In the genomic region with DNA sequence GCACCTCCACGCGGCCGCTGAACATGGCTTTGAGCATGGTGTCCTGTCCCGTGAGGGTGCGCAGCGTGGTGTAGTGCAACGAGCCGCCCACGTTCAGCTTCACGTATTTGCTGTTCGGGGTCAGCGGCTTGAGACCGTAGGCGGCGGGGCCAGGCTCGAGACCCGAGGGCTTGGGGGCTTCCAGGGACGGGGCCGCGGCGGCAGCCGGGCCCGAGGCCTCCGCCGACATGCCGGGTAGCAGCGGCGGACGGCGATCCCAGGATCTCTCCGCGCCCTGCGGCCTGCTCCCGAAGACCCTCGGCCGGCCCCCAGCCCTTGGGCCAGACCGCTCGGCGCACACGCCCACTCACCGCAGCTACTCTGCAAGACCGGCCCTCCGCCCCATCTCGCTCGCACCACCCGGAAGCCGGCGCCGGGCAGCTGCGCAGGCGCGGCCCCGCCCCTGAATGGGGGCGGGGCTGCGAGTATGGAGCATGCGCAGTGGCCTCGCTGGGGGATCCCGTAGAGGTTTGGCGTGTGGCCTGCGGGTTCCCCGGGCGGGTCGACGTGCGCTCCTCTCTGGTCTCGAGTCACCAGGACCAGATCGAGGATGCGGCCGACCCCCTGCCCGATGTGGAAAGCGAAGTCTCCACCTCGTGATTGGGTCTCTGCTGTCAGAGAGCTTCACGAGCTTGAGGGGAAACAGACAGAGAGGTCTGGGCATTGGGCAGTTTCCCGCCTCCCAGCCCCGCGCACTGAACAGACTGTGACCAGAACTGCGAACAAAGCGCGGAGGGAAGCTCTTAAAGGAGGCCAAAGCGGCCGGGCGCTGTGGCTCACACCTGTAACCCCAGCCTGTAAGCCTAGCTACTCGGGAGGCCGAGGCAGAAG, we compare ENCODE assay signal across 1 cellular context.
TF ChIP-seq lines count a peak whose summit lies in the region.

Gene KCTD13, minus strand, starts transcription at position 422 of the 870 bp plus-strand sequence. Its CDS starts 193 bp downstream, at position 229.

TF ChIP-seq in HepG2, 621 proteins besides CTCF, POLR2A, EP300 and RAD21 (continued from another document and continues in another):
- TF ChIP-seq ZNF510 (CRISPR knock-in tag; IDR thresholded peaks at IDR 0.05; ENCODE audit: low read depth) (no peak; the same call in 1 of the 2 replicates), ZNF567 (CRISPR knock-in tag; IDR thresholded peaks at IDR 0.05; ENCODE audit: borderline replicate concordance) (peak; percentile 64; the same call in 1 of the 2 replicates), ARID5B (CRISPR knock-in tag; IDR thresholded peaks at IDR 0.05) (no peak; the same call in 1 of the 2 replicates), RFX5 (IDR thresholded peaks at IDR 0.05; ENCODE audit: low read depth, low read length) (no peak), HNF4G (IDR thresholded peaks at IDR 0.05; ENCODE audit: borderline replicate concordance, low read depth, low read length) (no peak), HNF4G (CRISPR knock-in tag; IDR thresholded peaks at IDR 0.05; ENCODE audit: borderline replicate concordance, low read depth) (no peak), CHCHD3 (CRISPR knock-in tag; IDR thresholded peaks at IDR 0.05) (peak; percentile 64; the same call in 1 of the 2 replicates), ZNF230 (CRISPR knock-in tag; IDR thresholded peaks at IDR 0.05) (peak; percentile 89; the same call in 1 of the 2 replicates), ELF4 (CRISPR knock-in tag; IDR thresholded peaks at IDR 0.05; ENCODE audit: borderline replicate concordance) (peak; percentile 98), SOX5 (CRISPR knock-in tag; IDR thresholded peaks at IDR 0.05; ENCODE audit: borderline replicate concordance) (peak; percentile 32; the same call in 1 of the 2 replicates), TCF12 (IDR thresholded peaks at IDR 0.05) (no peak), TCF12 (CRISPR knock-in tag; IDR thresholded peaks at IDR 0.05) (no peak; the same call in 1 of the 2 replicates), EHMT2 (IDR thresholded peaks at IDR 0.05; ENCODE audit: borderline replicate concordance, low read depth, low read length) (no peak), ZNF589 (CRISPR knock-in tag; conservative IDR thresholded peaks at IDR 0.05) (0 out of 2 replicates have a peak, but pooled peaks have one; percentile 19), CHD4 (IDR thresholded peaks at IDR 0.05; ENCODE audit: borderline replicate concordance, low read length) (no peak), HCFC1 (IDR thresholded peaks at IDR 0.05; ENCODE audit: low read depth, low read length) (peak; percentile 32; the same call in 1 of the 2 replicates), ZSCAN30 (CRISPR knock-in tag; IDR thresholded peaks at IDR 0.05) (no peak), ZNF780A (CRISPR knock-in tag; IDR thresholded peaks at IDR 0.05) (no peak; the same call in none of the 2 replicates), NKX3-1 (CRISPR knock-in tag; IDR thresholded peaks at IDR 0.05) (peak; percentile 95), ONECUT2 (CRISPR knock-in tag; IDR thresholded peaks at IDR 0.05) (no peak), ZFP1 (CRISPR knock-in tag; IDR thresholded peaks at IDR 0.05) (no peak), NFYB (CRISPR knock-in tag; IDR thresholded peaks at IDR 0.05) (peak; percentile 28; the same call in 1 of the 2 replicates), ZNF652 (CRISPR knock-in tag; IDR thresholded peaks at IDR 0.05; ENCODE audit: borderline replicate concordance, low read depth) (0 out of 2 replicates have a peak, but pooled peaks have one; percentile 19), ARNTL (CRISPR knock-in tag; IDR thresholded peaks at IDR 0.05) (peak; percentile 77), ZNF460 (CRISPR knock-in tag; IDR thresholded peaks at IDR 0.05; ENCODE audit: borderline replicate concordance) (no peak; the same call in 1 of the 2 replicates), SKI (IDR thresholded peaks at IDR 0.05; ENCODE audit: partially characterized antibody) (no peak), TEF (CRISPR knock-in tag; IDR thresholded peaks at IDR 0.05) (peak; percentile 67; the same call in 1 of the 2 replicates), HMG20B (CRISPR knock-in tag; conservative IDR thresholded peaks at IDR 0.05) (0 out of 2 replicates have a peak, but pooled peaks have one; percentile 15), KLF16 (CRISPR knock-in tag; IDR thresholded peaks at IDR 0.05) (peak in 1 of 2 experiments; percentile 94; a peak in 2 of 4 replicates), ZNF136 (CRISPR knock-in tag; IDR thresholded peaks at IDR 0.05; ENCODE audit: low read depth) (no peak), HOXD1 (CRISPR knock-in tag; IDR thresholded peaks at IDR 0.05) (peak; percentile 88), DDIT3 (CRISPR knock-in tag; IDR thresholded peaks at IDR 0.05) (0 out of 2 replicates have a peak, but pooled peaks have one; percentile 35), ZHX1 (CRISPR knock-in tag; IDR thresholded peaks at IDR 0.05; ENCODE audit: low read depth) (0 out of 2 replicates have a peak, but pooled peaks have one; percentile 43), SMARCE1 (IDR thresholded peaks at IDR 0.05; ENCODE audit: borderline replicate concordance) (no peak), HNRNPH1 (optimal IDR thresholded peaks at IDR 0.05; ENCODE audit: low read depth, low read length) (no peak), GLI4 (CRISPR knock-in tag; IDR thresholded peaks at IDR 0.05; ENCODE audit: borderline replicate concordance) (peak; percentile 41; the same call in 1 of the 2 replicates), ZBTB21 (CRISPR knock-in tag; IDR thresholded peaks at IDR 0.05) (peak; percentile 57; the same call in 1 of the 2 replicates), MAZ (IDR thresholded peaks at IDR 0.05; ENCODE audit: borderline replicate concordance, low read depth, low read length) (peak; percentile 84; the same call in 1 of the 2 replicates), MAZ (CRISPR knock-in tag; IDR thresholded peaks at IDR 0.05; ENCODE audit: low read depth) (peak; percentile 92), ZNF501 (CRISPR knock-in tag; IDR thresholded peaks at IDR 0.05) (peak; percentile 96), KAT2B (IDR thresholded peaks at IDR 0.05; ENCODE audit: borderline replicate concordance, low read depth, low read length) (no peak), ATRX (CRISPR knock-in tag; IDR thresholded peaks at IDR 0.05; ENCODE audit: borderline replicate concordance) (no peak)
- TF ChIP-seq, protein P1, sequence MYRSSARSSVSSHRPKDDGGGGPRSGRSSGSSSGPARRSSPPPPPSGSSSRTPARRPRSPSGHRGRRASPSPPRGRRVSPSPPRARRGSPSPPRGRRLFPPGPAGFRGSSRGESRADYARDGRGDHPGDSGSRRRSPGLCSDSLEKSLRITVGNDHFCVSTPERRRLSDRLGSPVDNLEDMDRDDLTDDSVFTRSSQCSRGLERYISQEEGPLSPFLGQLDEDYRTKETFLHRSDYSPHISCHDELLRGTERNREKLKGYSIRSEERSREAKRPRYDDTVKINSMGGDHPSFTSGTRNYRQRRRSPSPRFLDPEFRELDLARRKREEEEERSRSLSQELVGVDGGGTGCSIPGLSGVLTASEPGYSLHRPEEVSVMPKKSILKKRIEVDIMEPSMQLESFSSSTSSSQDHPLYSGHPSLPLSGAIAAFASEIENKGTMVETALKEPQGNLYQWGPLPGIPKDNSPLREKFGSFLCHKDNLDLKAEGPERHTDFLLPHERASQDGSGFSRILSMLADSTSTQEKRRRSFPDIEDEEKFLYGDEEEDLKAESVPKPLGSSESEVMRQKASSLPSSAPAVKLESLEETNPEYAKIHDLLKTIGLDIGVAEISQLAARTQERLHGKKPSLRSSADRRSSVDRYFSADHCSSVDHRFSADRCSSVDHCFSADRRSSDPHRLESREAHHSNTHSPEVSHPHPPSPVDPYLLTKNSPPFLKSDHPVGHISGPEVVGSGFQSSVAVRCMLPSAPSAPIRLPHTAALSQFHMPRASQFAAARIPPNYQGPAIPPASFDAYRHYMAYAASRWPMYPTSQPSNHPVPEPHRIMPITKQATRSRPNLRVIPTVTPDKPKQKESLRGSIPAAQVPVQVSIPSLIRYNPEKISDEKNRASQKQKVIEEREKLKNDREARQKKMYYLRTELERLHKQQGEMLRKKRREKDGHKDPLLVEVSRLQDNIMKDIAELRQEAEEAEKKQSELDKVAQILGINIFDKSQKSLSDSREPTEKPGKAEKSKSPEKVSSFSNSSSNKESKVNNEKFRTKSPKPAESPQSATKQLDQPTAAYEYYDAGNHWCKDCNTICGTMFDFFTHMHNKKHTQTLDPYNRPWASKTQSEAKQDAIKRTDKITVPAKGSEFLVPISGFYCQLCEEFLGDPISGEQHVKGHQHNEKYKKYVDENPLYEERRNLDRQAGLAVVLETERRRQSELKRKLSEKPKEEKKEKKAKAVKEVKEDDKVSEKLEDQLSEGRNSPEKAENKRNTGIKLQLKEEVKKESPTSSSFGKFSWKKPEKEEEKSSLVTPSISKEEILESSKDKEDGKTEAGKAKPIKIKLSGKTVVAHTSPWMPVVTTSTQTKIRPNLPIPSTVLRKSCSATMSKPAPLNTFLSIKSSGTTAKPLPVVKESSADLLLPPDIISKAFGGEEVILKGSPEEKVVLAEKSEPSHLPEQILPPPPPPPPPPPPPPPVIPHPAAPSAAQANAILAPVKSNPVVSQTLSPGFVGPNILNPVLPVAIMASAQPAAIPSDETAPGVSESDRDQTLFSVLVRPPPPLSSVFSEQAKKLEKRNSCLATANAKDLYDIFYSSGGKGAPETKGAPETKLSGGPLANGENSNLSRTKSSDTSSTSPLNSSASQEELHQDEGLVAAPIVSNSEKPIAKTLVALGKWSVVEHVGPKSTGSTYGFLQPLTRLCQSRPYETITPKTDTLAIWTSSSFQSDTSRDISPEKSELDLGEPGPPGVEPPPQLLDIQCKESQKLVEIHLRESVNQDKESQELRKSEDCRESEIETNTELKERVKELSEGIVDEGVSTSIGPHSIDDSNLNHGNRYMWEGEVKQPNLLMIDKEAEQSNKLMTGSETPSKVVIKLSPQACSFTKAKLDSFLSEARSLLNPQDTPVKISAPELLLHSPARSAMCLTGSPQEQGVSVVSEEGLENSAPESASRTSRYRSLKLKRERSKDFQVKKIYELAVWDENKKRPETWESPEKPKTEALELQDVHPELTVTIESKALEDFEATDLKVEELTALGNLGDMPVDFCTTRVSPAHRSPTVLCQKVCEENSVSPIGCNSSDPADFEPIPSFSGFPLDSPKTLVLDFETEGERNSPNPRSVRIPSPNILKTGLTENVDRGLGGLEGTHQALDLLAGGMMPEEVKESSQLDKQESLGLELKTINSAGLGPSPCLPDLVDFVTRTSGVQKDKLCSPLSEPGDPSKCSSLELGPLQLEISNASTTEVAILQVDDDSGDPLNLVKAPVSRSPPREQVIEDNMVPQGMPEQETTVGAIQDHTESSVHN (CRISPR knock-in tag; IDR thresholded peaks at IDR 0.05): peak; percentile 97
